Comparison of ENCODE assay signal across 8 cellular contexts in the genomic region with DNA sequence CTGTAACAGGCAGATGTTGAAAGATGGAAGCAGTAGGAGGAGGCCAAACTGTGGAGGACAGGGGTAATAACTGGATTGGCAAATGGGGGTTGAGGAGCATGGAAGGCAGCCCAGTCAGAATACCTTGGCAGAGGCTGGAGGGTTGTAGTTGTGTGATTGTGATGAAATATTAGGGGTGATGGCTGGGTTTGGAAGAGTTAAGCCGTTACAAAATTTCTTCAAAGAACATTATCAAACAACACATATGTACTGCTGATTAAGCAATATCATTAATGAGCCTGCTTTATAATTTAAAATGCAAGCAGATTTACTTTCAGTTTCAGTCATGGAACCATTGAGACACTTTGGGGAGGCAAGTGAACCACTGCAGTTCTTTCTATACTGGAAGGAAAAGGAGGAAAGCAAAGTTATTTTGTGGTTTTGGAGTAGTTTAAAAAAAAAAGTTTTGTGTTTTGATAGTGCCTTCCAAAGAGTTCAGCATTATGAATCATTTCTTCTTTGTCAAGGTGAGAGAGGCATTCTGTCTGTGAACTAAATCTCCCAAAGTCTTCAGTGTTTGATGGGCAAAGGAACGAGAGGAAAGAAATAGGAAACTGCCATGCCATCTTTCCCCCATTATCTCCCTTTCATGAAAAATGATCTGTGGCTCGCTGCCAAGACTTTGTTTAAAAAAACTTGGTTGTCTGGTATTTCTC.
DNase-seq lines count a peak whose midpoint lies in the region; ATAC-seq and TF ChIP-seq lines count a peak whose summit lies in the region.

No MANE protein-coding gene starts in this region.

- H3K36me3 ChIP-seq in RWPE2 (ENCODE audit: low read depth) (peaks cover 17% of the 10 kb centered on the region), parathyroid adenoma (ENCODE audit: control insufficient read depth, insufficient read depth, low read length) (no peaks in the 10 kb centered on the region)

- TF ChIP-seq CTCF in HFF-Myc (IDR thresholded peaks at IDR 0.05; ENCODE audit: low read depth, low read length, missing control alignments) (no peak), RWPE2 (IDR thresholded peaks at IDR 0.05; ENCODE audit: poor library complexity, severe bottlenecking) (no peak), parathyroid adenoma (IDR thresholded peaks at IDR 0.05) (no peak)

- peak overlapping the region; percentile 77 for H3K27ac ChIP-seq in RWPE2 (ENCODE audit: poor library complexity, severe bottlenecking)
- peak overlapping the region; percentile 58 for H3K27ac ChIP-seq in parathyroid adenoma

- peak overlapping the region; percentile 36 for H3K4me2 ChIP-seq in parathyroid adenoma (ENCODE audit: low read length)

- H3K4me3 ChIP-seq in HFF-Myc (replicated peaks; ENCODE audit: low read depth, low read length) = peak overlapping the region; percentile 15; the same call in 1 of the 2 replicates
- no peak overlapping the region for H3K4me3 ChIP-seq in RWPE2 (ENCODE audit: severe bottlenecking)
- H3K4me3 ChIP-seq in parathyroid adenoma (ENCODE audit: low read depth, low read length) = no peak overlapping the region

- TF ChIP-seq POLR2A in erythroblast (IDR thresholded peaks at IDR 0.05; ENCODE audit: low read length) = peak; percentile 64

- H2AFZ ChIP-seq in parathyroid adenoma = no peak overlapping the region

- H3K79me2 ChIP-seq in parathyroid adenoma = peaks cover 22% of the 10 kb centered on the region

- peak; percentile 76 for ATAC-seq in RWPE2 (ENCODE audit: low read depth)

- no peak for DNase-seq in HFF-Myc (ENCODE audit: extremely low read depth, low read depth)
- DNase-seq in RWPE2 (ENCODE audit: low spot score) = no peak
- DNase-seq in erythroblast (lab: John Stamatoyannopoulos, UW) = peak; percentile 95 to 96
- no peak for DNase-seq in NCI-H526 treated with DMSO at 0.1 percent for 48 hours (lab: John Stamatoyannopoulos, UW)
- DNase-seq in GOT3 (lab: John Stamatoyannopoulos, UW) = no peak
- no peak for DNase-seq in NK-92 treated with Interleukin-12 subunit alpha and Interleukin-12 subunit beta, amount 100 ng/mL, for 24 hours (lab: John Stamatoyannopoulos, UW)
- no peak for DNase-seq in activated gamma-delta T cell (lab: John Stamatoyannopoulos, UW)

- H3K4me1 ChIP-seq in RWPE2 (ENCODE audit: insufficient read depth, poor library complexity, severe bottlenecking) (peaks cover 39% of the 10 kb centered on the region), parathyroid adenoma (peaks cover 63% of the 10 kb centered on the region)

- H3K27me3 ChIP-seq in RWPE2 (ENCODE audit: insufficient read depth, poor library complexity, severe bottlenecking) (no peaks in the 10 kb centered on the region), parathyroid adenoma (ENCODE audit: control insufficient read depth, insufficient read depth, low read length) (no peaks in the 10 kb centered on the region)

- no peak overlapping the region for H3K9ac ChIP-seq in parathyroid adenoma

- H3K9me3 ChIP-seq in RWPE2 (ENCODE audit: severe bottlenecking) = no peaks in the 10 kb centered on the region
- no peaks in the 10 kb centered on the region for H3K9me3 ChIP-seq in parathyroid adenoma (ENCODE audit: control insufficient read depth, low read length)

Comparison
In these comparisons a context has a peak if more than half of its experiments do, and no peak if none do; other contexts are left out.
1. DNase-seq: peak in erythroblast (2 of 2); none in HFF-Myc (single experiment), RWPE2 (single experiment), NCI-H526 treated with DMSO at 0.1 percent for 48 hours (single experiment), GOT3 (single experiment), NK-92 treated with Interleukin-12 subunit alpha and Interleukin-12 subunit beta, amount 100 ng/mL, for 24 hours (single experiment) and activated gamma-delta T cell (single experiment).